Comparison of ENCODE assay signal across 21 cellular contexts in the genomic region with DNA sequence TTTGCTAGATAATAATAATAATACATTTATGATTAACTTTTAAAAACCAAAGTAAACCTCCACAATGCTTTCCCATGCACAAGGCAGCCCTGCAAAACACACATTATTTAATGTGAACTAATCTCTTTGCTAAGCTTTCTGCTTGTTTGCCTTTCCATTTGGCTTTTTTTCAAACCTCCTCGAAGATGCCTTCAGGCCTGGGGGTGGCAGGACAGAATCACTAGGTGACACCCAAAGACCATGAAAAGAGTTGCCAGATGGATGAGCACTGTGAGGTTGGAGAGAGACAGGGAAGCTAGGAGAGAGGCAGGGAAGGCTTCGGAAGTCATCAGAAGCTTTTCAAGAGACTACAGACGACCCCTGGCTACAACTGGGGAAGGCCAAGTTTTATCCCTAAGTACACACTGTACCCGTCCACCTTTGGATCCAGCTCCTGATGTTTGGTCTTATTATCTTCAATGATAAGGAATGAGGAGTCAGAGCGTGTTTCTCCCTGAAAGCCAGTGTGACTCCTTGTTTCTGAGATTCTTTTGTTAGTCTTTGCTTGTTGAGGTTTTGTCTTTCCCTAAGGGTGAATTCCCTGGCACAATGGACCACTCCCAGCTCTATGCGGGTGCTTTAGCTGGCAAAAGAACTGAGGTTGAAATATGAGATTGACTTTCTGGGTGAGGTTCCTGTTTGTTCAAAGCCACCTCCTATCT. TPM values are rescaled to one million over a fixed set of nuclear protein-coding genes. Genes with fewer than 3 reads are reported as not detected.
DNase-seq lines count a peak whose midpoint lies in the region; ATAC-seq, FAIRE-seq and TF ChIP-seq lines count a peak whose summit lies in the region.
"Had no signal": no experiment of that assay in that cellular context is flagged by ENCODE, and none has a peak within 500 bp of the region (broad histone marks: within the 10 kb centered on the region; RNA-seq: fewer than 3 reads in every experiment).

No MANE protein-coding gene starts in this region.

- H3K36me3 ChIP-seq in HepG2 (replicated peaks in 1 of 2; ENCODE audit: control insufficient read depth in 1 of 2, insufficient read depth in 2 of 2, low read length in 2 of 2) (no peaks in the 10 kb centered on the region), right lobe of liver (no peaks in the 10 kb centered on the region), mammary epithelial cell (ENCODE audit: insufficient read depth, low read length) (no peaks in the 10 kb centered on the region)

- intact Hi-C loops in HepG2 (cut with micrococcal nuclease; ENCODE audit: unreplicated experiment) (no loop called here), right lobe of liver (cut with DNase I) (no loop called here), mammary epithelial cell (cut with micrococcal nuclease) (no loop called here), left colon (cut with DNase I, micrococcal nuclease) (no loop called here)

- in situ Hi-C loops in HepG2 (cut with HindIII; ENCODE audit: extremely low pct_ligation_motif_present, low pct_unique_long_range_greater_than_20kb) (no loop called here), mammary epithelial cell (cut with MboI; ENCODE audit: low sequenced_read_pairs in 2 of 2) (no loop called here), ACHN (cut with HindIII; ENCODE audit: low pct_ligation_motif_present, low pct_unique_long_range_greater_than_20kb, low sequenced_read_pairs) (no loop called here)

- H3K79me2 ChIP-seq in HepG2 (ENCODE audit: insufficient read depth, low read length): no peaks in the 10 kb centered on the region
- H3K79me2 ChIP-seq in mammary epithelial cell (ENCODE audit: insufficient read depth, low read length): no peaks in the 10 kb centered on the region

- H3K4me1 ChIP-seq in HepG2 (ENCODE audit: insufficient read depth, low read length): no peaks in the 10 kb centered on the region
- H3K4me1 ChIP-seq in right lobe of liver: no peaks in the 10 kb centered on the region
- peaks cover 10% of the 10 kb centered on the region for H3K4me1 ChIP-seq in mammary epithelial cell (ENCODE audit: insufficient read depth, low read length)

- H3K9me3 ChIP-seq in HepG2 (ENCODE audit: low read length): no peaks in the 10 kb centered on the region
- H3K9me3 ChIP-seq in right lobe of liver: no peaks in the 10 kb centered on the region
- no peaks in the 10 kb centered on the region for H3K9me3 ChIP-seq in mammary epithelial cell (replicated peaks; ENCODE audit: insufficient read depth, low read length)
- H3K9me3 ChIP-seq: SK-N-SH had no signal

- no peaks in the 10 kb centered on the region; a peak in 1 of 5 replicates for H3K27me3 ChIP-seq in HepG2 (ENCODE audit: control insufficient read depth in 1 of 2, insufficient read depth in 2 of 2, low read length in 2 of 2)
- no peaks in the 10 kb centered on the region for H3K27me3 ChIP-seq in right lobe of liver
- H3K27me3 ChIP-seq in mammary epithelial cell (ENCODE audit: insufficient read depth, low read length): no peaks in the 10 kb centered on the region

- H3K27ac ChIP-seq in HepG2 (ENCODE audit: extremely low read length, insufficient read depth, low read length) (no peak overlapping the region), right lobe of liver (no peak overlapping the region), mammary epithelial cell (ENCODE audit: insufficient read depth, low read depth, low read length) (no peak overlapping the region)
- H3K27ac ChIP-seq: skin epidermis had no signal

- no TSS peak for BruUV-seq in HepG2 (replicated peaks; lab: Mats Ljungman, UMichigan)
- BruUV-seq in mammary epithelial cell (replicated peaks; lab: Mats Ljungman, UMichigan): no TSS peak

- H3K4me3 ChIP-seq in HepG2 (replicated peaks in 1 of 3; ENCODE audit: insufficient read depth in 1 of 3, low read depth in 2 of 3, low read length in 3 of 3): no peak overlapping the region
- H3K4me3 ChIP-seq in right lobe of liver: no peak overlapping the region
- no peak overlapping the region for H3K4me3 ChIP-seq in mammary epithelial cell (replicated peaks in 1 of 3; ENCODE audit: insufficient read depth in 1 of 3, low read depth in 2 of 3, low read length in 3 of 3)
- H3K4me3 ChIP-seq: skin epidermis had no signal

- CTCF ChIA-PET in HepG2 (lab: Yijun Ruan, JAX; ENCODE audit: low intra/inter-chr PET ratio, low total read pairs): no interaction called here
- CTCF ChIA-PET in mammary epithelial cell (lab: Charles Lee; ENCODE audit: low non-redundant PET): interaction anchor here (0.6 kb wide), 1 partner anchor 71 kb away, joined by 4 read pairs; no protein-coding TSS in a partner anchor

- TF ChIP-seq EP300 in HepG2 (IDR thresholded peaks at IDR 0.05; ENCODE audit: low read depth in 2 of 2, low read length in 2 of 2): no peak
- no peak for TF ChIP-seq EP300 in HepG2 (CRISPR knock-in tag; IDR thresholded peaks at IDR 0.05; ENCODE audit: borderline replicate concordance)

- TF ChIP-seq RAD21 in HepG2 (CRISPR knock-in tag; IDR thresholded peaks at IDR 0.05): no peak

- dilution Hi-C loops in mammary epithelial cell (cut with HindIII; ENCODE audit: low sequenced_read_pairs): loop anchor here (5.0 kb wide), 2 partner anchors 36 to 44 kb away; no protein-coding TSS in a partner anchor

- POLR2A ChIA-PET in HepG2 (lab: Yijun Ruan, JAX): no interaction called here

- H2AFZ ChIP-seq in HepG2 (ENCODE audit: low read length) (no peak overlapping the region), mammary epithelial cell (ENCODE audit: low read depth, low read length) (peak overlapping the region; percentile 46)

- 0% methylated on average over 6 of the region's 6 CpGs for WGBS in HepG2 (ENCODE audit: low lambda C conversion rate)
- WGBS in right lobe of liver (ENCODE audit: insufficient coverage, low coverage, low lambda C conversion rate, missing lambda C conversion rate): 53% methylated on average over 6 of the region's 6 CpGs
- 7% methylated on average over 6 of the region's 6 CpGs for WGBS in mammary epithelial cell (ENCODE audit: low coverage, missing lambda C conversion rate)

- no peaks in the 10 kb centered on the region for H4K20me1 ChIP-seq in HepG2 (ENCODE audit: insufficient read depth, low read length)
- H4K20me1 ChIP-seq in mammary epithelial cell (ENCODE audit: insufficient read depth, low read length): no peaks in the 10 kb centered on the region

- no peak for FAIRE-seq in HepG2 (lab: Jason Lieb, UNC)

- H3K4me2 ChIP-seq in HepG2 (ENCODE audit: low read depth, low read length): no peak overlapping the region
- peak overlapping the region; percentile 47 for H3K4me2 ChIP-seq in mammary epithelial cell (ENCODE audit: insufficient read depth, low read depth, low read length)
- H3K4me2 ChIP-seq: SK-N-SH had no signal

- no peak for DNase-seq in HepG2 (ENCODE audit: low spot score)
- no peak for DNase-seq in right lobe of liver
- DNase-seq in mammary epithelial cell: peak; percentile 79
- DNase-seq in left colon: no peak
- no peak for DNase-seq in anterior cingulate cortex (lab: John Stamatoyannopoulos, UW)
- no peak for DNase-seq in NCI-H1417 (lab: John Stamatoyannopoulos, UW)
- no peak for DNase-seq in 8988T
- no peak for DNase-seq in ACHN
- DNase-seq: activated B cell treated with CpG ODN at 0.5 μM for 24 hours; activated CD8-positive, alpha-beta T cell treated with anti-CD3 and anti-CD28 coated beads for 36 hours; activated T-cell treated with anti-CD3 and anti-CD28 coated beads, Interleukin-2, amount 50 U/mL, for 1 hour; CD4-positive, CD25-positive, alpha-beta regulatory T cell; DND-41; NCI-H1092 treated with DMSO at 0.1 percent for 48 hours; NCI-H2171 treated with DMSO at 0.1 percent for 48 hours; NCI-H774; nephron progenitor cell; SK-N-SH; stimulated activated CD4-positive, alpha-beta T cell treated with anti-CD3 and anti-CD28 coated beads, Interleukin-4, amount 100 ng/mL, for 24 hours had no signal

- TF ChIP-seq POLR2A in HepG2 (IDR thresholded peaks at IDR 0.05; ENCODE audit: insufficient read depth in 1 of 2, low read depth in 2 of 2, low read length in 2 of 2) (no peak), right lobe of liver (IDR thresholded peaks at IDR 0.05) (no peak)

- TF ChIP-seq CTCF in HepG2 (CRISPR knock-in tag; IDR thresholded peaks at IDR 0.05) (no peak), right lobe of liver (IDR thresholded peaks at IDR 0.05) (no peak), mammary epithelial cell (conservative IDR thresholded peaks at IDR 0.05 in 1 of 2, IDR thresholded peaks at IDR 0.05 in 1 of 2; ENCODE audit: extremely low read depth in 1 of 2, insufficient read depth in 1 of 2, low read depth in 1 of 2, low read length in 2 of 2) (peak in 1 of 2 donors; percentile 10)

- H3K9ac ChIP-seq in HepG2 (ENCODE audit: insufficient read depth, low read depth, low read length) (no peak overlapping the region), mammary epithelial cell (ENCODE audit: insufficient read depth, low read length) (no peak overlapping the region)
- H3K9ac ChIP-seq: SK-N-SH had no signal

- peak; percentile 29; the same call in 1 of the 3 replicates for ATAC-seq in HepG2
- ATAC-seq in right lobe of liver: no peak
- peak; percentile 87 for ATAC-seq in left colon
- ATAC-seq: activated CD8-positive, alpha-beta T cell treated with anti-CD3 and anti-CD28 coated beads for 36 hours had no signal

RNA-seq across cellular contexts. Expression of a gene that starts 33.5 kb away (rescaled TPM):
- total RNA-seq in HepG2 (2016; rRNA removed; fragmentation: Illumina TruSeq; extraction: Trizol) (0.02 TPM in 1 of 2 replicates, not detected in the other), right lobe of liver (under 1 TPM in 1 of 6 experiments, not detected in 5; 0.06 TPM), mammary epithelial cell (under 1 TPM; 0.33 to 0.52 TPM), left colon (10 to 100 TPM; 75.2 to 81.1 TPM)
- total RNA-seq in HepG2 (2016; cell fraction: cytosol; rRNA removed; fragmentation: Illumina TruSeq; extraction: Trizol; ENCODE audit: low read depth): not detected in 2 replicates
- not detected in 2 replicates for total RNA-seq in HepG2 (2016; cell fraction: insoluble cytoplasmic fraction; rRNA removed; fragmentation: Illumina TruSeq; extraction: Trizol)
- total RNA-seq in HepG2 (2016; cell fraction: membrane; rRNA removed; fragmentation: Illumina TruSeq; extraction: Trizol): not detected in 2 replicates
- total RNA-seq in HepG2 (2016; cell fraction: nucleus; rRNA removed; fragmentation: Illumina TruSeq; extraction: Trizol): not detected in 2 replicates
- polyA plus RNA-seq in HepG2 (2011; rRNA removed) (not detected in 2 replicates), mammary epithelial cell (0.44 TPM)
- polyA plus RNA-seq in HepG2 (2011; cell fraction: cytosol; rRNA removed): 0.01 TPM in 1 of 2 replicates, not detected in the other
- 0.03 TPM in 1 of 2 replicates, not detected in the other for polyA plus RNA-seq in HepG2 (2011; cell fraction: nucleus; rRNA removed)
- polyA plus RNA-seq in HepG2 (2012): not detected in 2 replicates
- polyA plus RNA-seq in HepG2 (2016; cell fraction: cytosol; fragmentation: Illumina TruSeq; extraction: Trizol; ENCODE audit: low read depth): not detected in 2 replicates
- polyA plus RNA-seq in HepG2 (2016; cell fraction: insoluble cytoplasmic fraction; fragmentation: Illumina TruSeq; extraction: Trizol; ENCODE audit: low read depth): not detected in 2 replicates
- not detected in 2 replicates for polyA plus RNA-seq in HepG2 (2016; cell fraction: membrane; fragmentation: Illumina TruSeq; extraction: Trizol; ENCODE audit: low read depth)
- polyA plus RNA-seq in HepG2 (2016; cell fraction: nucleus; fragmentation: Illumina TruSeq; extraction: Trizol; ENCODE audit: insufficient read depth, low read depth): not detected in 2 replicates
- 3.7 TPM in 1 of 2 replicates, not detected in the other for polyA minus RNA-seq in HepG2 (2011; rRNA and poly(A)+ RNA removed; ENCODE audit: low replicate concordance)
- polyA minus RNA-seq in HepG2 (2011; cell fraction: cytosol; rRNA and poly(A)+ RNA removed): not detected in 2 replicates
- polyA minus RNA-seq in HepG2 (2011; cell fraction: nucleus; rRNA and poly(A)+ RNA removed): not detected in 2 replicates
- polyA minus RNA-seq in mammary epithelial cell: 0.62 TPM
- total RNA-seq: activated B cell treated with CpG ODN at 0.5 μM for 24 hours; CD4-positive, CD25-positive, alpha-beta regulatory T cell; posterior vena cava had no signal
- polyA plus RNA-seq: CD4-positive, CD25-positive, alpha-beta regulatory T cell; SK-N-SH had no signal

Comparison
In these comparisons a context has a peak if more than half of its experiments do, and no peak if none do; other contexts are left out.
1. ATAC-seq: peak in HepG2 (single experiment) and left colon (single experiment); none in right lobe of liver (0 of 4).
2. RNA of a gene that starts 33.5 kb away (total RNA-seq): 75.2 to 81.1 TPM in left colon; 0.33 to 0.52 TPM in mammary epithelial cell, 0.06 TPM in right lobe of liver and 0.02 TPM in HepG2; every median in the first group is over 10 times any median in the second.